In genomic region chr3:185328324-185329004, GRCh38 we compare ENCODE assay signal across 15 cellular contexts. TPM values are rescaled to one million over a fixed set of nuclear protein-coding genes. Genes with fewer than 3 reads are reported as not detected.
DNase-seq lines count a peak whose midpoint lies in the region; ATAC-seq, FAIRE-seq and TF ChIP-seq lines count a peak whose summit lies in the region.
"Had no signal": no experiment of that assay in that cellular context is flagged by ENCODE, and none has a peak within 500 bp of the region (broad histone marks: within the 10 kb centered on the region; RNA-seq: fewer than 3 reads in every experiment).

No MANE protein-coding gene starts in this region.

- no peak overlapping the region for H3K27ac Mint-ChIP-seq in activated CD4-positive, alpha-beta T cell treated with anti-CD3 and anti-CD28 coated beads for 36 hours
- H3K27ac Mint-ChIP-seq: activated naive CD8-positive, alpha-beta T cell treated with anti-CD3 and anti-CD28 coated beads, Interleukin-2, amount 10 ng/mL, durations not matched to agents 7 days and 5 days had no signal

- H3K36me3 Mint-ChIP-seq in activated CD4-positive, alpha-beta T cell treated with anti-CD3 and anti-CD28 coated beads for 36 hours (ENCODE audit: low read depth), result no peaks in the 10 kb centered on the region
- H3K36me3 Mint-ChIP-seq: activated naive CD8-positive, alpha-beta T cell treated with anti-CD3 and anti-CD28 coated beads, Interleukin-2, amount 10 ng/mL, durations not matched to agents 7 days and 5 days had no signal

- no peak overlapping the region for H3K4me3 ChIP-seq in cardiac muscle cell
- no peak overlapping the region for H3K4me3 ChIP-seq in left ventricle myocardium inferior
- peak overlapping the region; percentile 53 for H3K4me3 ChIP-seq in epithelial cell of proximal tubule (ENCODE audit: low read depth, low read length)
- no peak overlapping the region for H3K4me3 ChIP-seq in uterus
- H3K4me3 ChIP-seq: PC-9 had no signal

- ATAC-seq in activated CD4-positive, alpha-beta T cell treated with anti-CD3 and anti-CD28 coated beads for 36 hours, result no peak

- peaks cover 9% of the 10 kb centered on the region for H3K4me1 Mint-ChIP-seq in activated CD4-positive, alpha-beta T cell treated with anti-CD3 and anti-CD28 coated beads for 36 hours

- H3K27me3 ChIP-seq in cardiac muscle cell, result no peaks in the 10 kb centered on the region
- no peaks in the 10 kb centered on the region for H3K27me3 ChIP-seq in left ventricle myocardium inferior (ENCODE audit: low read depth)
- no peaks in the 10 kb centered on the region for H3K27me3 ChIP-seq in uterus

- intact Hi-C loops in left ventricle myocardium inferior (cut with micrococcal nuclease), result no loop called here
- intact Hi-C loops in uterus (cut with DNase I; ENCODE audit: low total_unique reads), result no loop called here
- intact Hi-C loops in activated CD4-positive, alpha-beta T cell treated with anti-CD3 and anti-CD28 coated beads for 36 hours (cut with DNase I, micrococcal nuclease), result no loop called here

- FAIRE-seq in GM12891 (lab: Jason Lieb, UNC), result no peak
- FAIRE-seq: A204.1 had no signal

- no peaks in the 10 kb centered on the region for H3K4me1 ChIP-seq in cardiac muscle cell (ENCODE audit: low read depth)
- no peaks in the 10 kb centered on the region for H3K4me1 ChIP-seq in left ventricle myocardium inferior
- no peaks in the 10 kb centered on the region for H3K4me1 ChIP-seq in uterus

- H3K36me3 ChIP-seq in cardiac muscle cell (no peaks in the 10 kb centered on the region), left ventricle myocardium inferior (no peaks in the 10 kb centered on the region), uterus (no peaks in the 10 kb centered on the region)

- DNase-seq in cardiac muscle cell (ENCODE audit: low read depth in 1 of 2, low spot score in 1 of 2) (peak in 1 of 2 donors; percentile 31), left ventricle myocardium inferior (no peak), epithelial cell of proximal tubule (ENCODE audit: low read depth) (peak; percentile 52), mucosa of gallbladder (ENCODE audit: low spot score) (peak; percentile 82), GM12891 (ENCODE audit: insufficient read length, low spot score) (no peak), uterus (no peak), inferior parietal cortex (ENCODE audit: extremely low spot score) (no peak)
- no peak for DNase-seq in activated CD4-positive, alpha-beta T cell treated with anti-CD3 and anti-CD28 coated beads for 36 hours
- DNase-seq: activated CD4-positive, alpha-beta T cell treated with anti-CD3 and anti-CD28 coated beads, Interleukin-2, amount 50 U/mL, for 48 hours; activated naive CD8-positive, alpha-beta T cell treated with anti-CD3 and anti-CD28 coated beads, Interleukin-2, amount 10 ng/mL, durations not matched to agents 7 days and 5 days; foreskin fibroblast; NCI-H526 treated with DMSO at 0.1 percent for 48 hours; occipital lobe had no signal

- no peak overlapping the region for H3K4me3 Mint-ChIP-seq in activated CD4-positive, alpha-beta T cell treated with anti-CD3 and anti-CD28 coated beads for 36 hours
- H3K4me3 Mint-ChIP-seq: activated naive CD8-positive, alpha-beta T cell treated with anti-CD3 and anti-CD28 coated beads, Interleukin-2, amount 10 ng/mL, durations not matched to agents 7 days and 5 days had no signal

- no peaks in the 10 kb centered on the region for H3K9me3 Mint-ChIP-seq in activated CD4-positive, alpha-beta T cell treated with anti-CD3 and anti-CD28 coated beads for 36 hours (ENCODE audit: low read depth)
- H3K9me3 Mint-ChIP-seq: activated naive CD8-positive, alpha-beta T cell treated with anti-CD3 and anti-CD28 coated beads, Interleukin-2, amount 10 ng/mL, durations not matched to agents 7 days and 5 days had no signal

- H3K27me3 Mint-ChIP-seq in activated CD4-positive, alpha-beta T cell treated with anti-CD3 and anti-CD28 coated beads for 36 hours, result peaks cover 2% of the 10 kb centered on the region

- H3K9me3 ChIP-seq in cardiac muscle cell (ENCODE audit: low read depth) (no peaks in the 10 kb centered on the region), left ventricle myocardium inferior (replicated peaks) (no peaks in the 10 kb centered on the region), uterus (no peaks in the 10 kb centered on the region)

- no peak for TF ChIP-seq POLR2A in GM12891 (IDR thresholded peaks at IDR 0.05; ENCODE audit: low read depth, low read length)
- no peak for TF ChIP-seq POLR2A in uterus (IDR thresholded peaks at IDR 0.05)

- CTCF ChIA-PET in activated CD4-positive, alpha-beta T cell treated with anti-CD3 and anti-CD28 coated beads for 36 hours (lab: Charles Lee), result interaction anchor here (0.7 to 1.4 kb wide), 2 partner anchors 9 to 164 kb away, joined by 3 to 4 read pairs; no protein-coding TSS in a partner anchor

- POLR2A ChIA-PET in activated CD4-positive, alpha-beta T cell treated with anti-CD3 and anti-CD28 coated beads for 36 hours (lab: Charles Lee), result no interaction called here

- H3K27ac ChIP-seq in cardiac muscle cell (peak overlapping the region; percentile 31), left ventricle myocardium inferior (replicated peaks) (no peak overlapping the region), uterus (no peak overlapping the region)
- H3K27ac ChIP-seq: PC-9 had no signal

- TF ChIP-seq CTCF in cardiac muscle cell (IDR thresholded peaks at IDR 0.05; ENCODE audit: low read depth, low read length), result no peak
- no peak for TF ChIP-seq CTCF in left ventricle myocardium inferior (IDR thresholded peaks at IDR 0.05; ENCODE audit: borderline replicate concordance)
- no peak for TF ChIP-seq CTCF in epithelial cell of proximal tubule (conservative IDR thresholded peaks at IDR 0.05; ENCODE audit: low read depth, low read length)
- TF ChIP-seq CTCF in uterus (IDR thresholded peaks at IDR 0.05), result no peak

TF ChIP-seq in GM12891, 5 proteins besides CTCF, POLR2A, EP300 and RAD21:
- no peak for TF ChIP-seq TAF1 (IDR thresholded peaks at IDR 0.05; ENCODE audit: low read depth, low read length)
- TF ChIP-seq SPI1 (IDR thresholded peaks at IDR 0.05; ENCODE audit: low read depth, low read length), result no peak
- no peak for TF ChIP-seq POU2F2 (IDR thresholded peaks at IDR 0.05; ENCODE audit: low read depth, low read length)
- no peak for TF ChIP-seq PAX5 (IDR thresholded peaks at IDR 0.05; ENCODE audit: insufficient read depth, low read length, severe bottlenecking)
- TF ChIP-seq POLR2AphosphoS5 (IDR thresholded peaks at IDR 0.05; ENCODE audit: low read depth, low read length), result no peak

RNA-seq across cellular contexts. Expression of gene MAP3K13, which starts 34.5 kb away (rescaled TPM):
- 18.0 and 19.1 TPM in 2 replicates for total RNA-seq in cardiac muscle cell
- 37.4 and 47.4 TPM in 2 replicates for polyA plus RNA-seq in cardiac muscle cell
- 8.4 TPM for total RNA-seq in left ventricle myocardium inferior
- 14.5 and 20.0 TPM in 2 replicates for total RNA-seq in epithelial cell of proximal tubule
- 45.2 TPM for total RNA-seq in mucosa of gallbladder
- polyA plus RNA-seq in GM12891 (2012; ENCODE audit: low read depth, missing spikeins), result 11.1 TPM
- total RNA-seq in uterus, result 10 to 100 TPM in 3 of 4 donors, 1 to 10 TPM in 1; 8.8 to 47.8 (median 17.2) TPM
- total RNA-seq in activated CD4-positive, alpha-beta T cell treated with anti-CD3 and anti-CD28 coated beads for 36 hours, result 10 to 100 TPM; 14.3 to 17.6 TPM

Comparison
In these comparisons a context has a peak if more than half of its experiments do, and no peak if none do; other contexts are left out.
1. DNase-seq: peak in epithelial cell of proximal tubule (single experiment) and mucosa of gallbladder (single experiment); none in left ventricle myocardium inferior (single experiment), GM12891 (single experiment), uterus (0 of 2), inferior parietal cortex (single experiment) and activated CD4-positive, alpha-beta T cell treated with anti-CD3 and anti-CD28 coated beads for 36 hours (single experiment).